In the genomic region with DNA sequence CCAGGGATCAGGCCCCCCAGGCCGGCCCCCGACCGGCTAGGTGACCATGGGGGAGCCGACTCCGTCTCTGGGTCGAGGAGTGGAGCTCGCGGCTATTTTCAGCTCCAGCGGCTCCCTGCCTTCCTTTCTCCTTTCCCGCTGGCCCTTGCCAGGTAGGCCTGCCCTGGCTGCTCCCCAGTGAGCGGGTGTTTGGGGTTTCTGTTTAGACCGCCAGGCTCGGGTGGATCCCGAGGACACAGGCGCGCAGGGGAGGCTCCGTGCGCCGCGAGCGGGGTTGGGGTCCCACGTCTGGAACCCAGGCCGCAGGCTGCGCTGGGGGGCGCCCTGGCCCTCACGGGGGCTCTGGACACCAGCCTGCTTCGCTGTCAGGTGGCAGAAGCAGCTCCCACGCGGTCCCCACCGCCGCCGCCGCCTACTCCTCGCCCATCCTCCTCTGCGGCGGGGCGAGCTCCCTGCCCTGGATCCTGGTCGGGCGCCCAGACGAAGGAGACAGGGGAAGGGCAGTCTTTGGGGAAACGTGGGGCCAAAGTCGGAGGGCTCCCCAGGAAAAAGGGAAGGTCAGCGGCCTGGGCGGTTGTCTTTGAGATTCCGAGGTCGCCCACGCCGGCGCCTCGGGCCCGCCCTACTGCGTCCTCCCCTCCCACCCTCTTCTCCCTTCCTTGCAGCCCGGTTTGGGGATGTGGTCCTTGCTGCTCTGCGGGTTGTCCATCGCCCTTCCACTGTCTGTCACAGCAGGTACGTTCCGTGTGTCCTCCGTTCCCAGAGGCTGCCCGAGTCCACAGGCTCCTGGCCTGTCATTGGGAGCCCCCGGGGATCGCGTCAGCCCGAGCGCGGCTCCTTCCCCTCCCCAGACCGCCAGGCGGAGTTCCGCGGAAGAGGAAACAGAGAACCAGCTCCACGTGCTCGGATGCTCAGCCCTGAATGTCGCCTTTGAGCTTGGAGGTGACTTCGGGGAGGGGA, we compare ENCODE assay signal across 8 cellular contexts. TPM values are rescaled to one million over a fixed set of nuclear protein-coding genes. Genes with fewer than 3 reads are reported as not detected.
DNase-seq lines count a peak whose midpoint lies in the region; ATAC-seq and TF ChIP-seq lines count a peak whose summit lies in the region.

No MANE protein-coding gene starts in this region.

- WGBS in mammary epithelial cell (ENCODE audit: low coverage, missing lambda C conversion rate) = 10% methylated on average over 27 of the region's 73 CpGs

- no peak for TF ChIP-seq CTCF in mammary epithelial cell (conservative IDR thresholded peaks at IDR 0.05 in 1 of 2, IDR thresholded peaks at IDR 0.05 in 1 of 2; ENCODE audit: extremely low read depth in 1 of 2, insufficient read depth in 1 of 2, low read depth in 1 of 2, low read length in 2 of 2)

- CTCF ChIA-PET in mammary epithelial cell (lab: Charles Lee; ENCODE audit: low non-redundant PET) = no interaction called here

- H3K4me1 ChIP-seq in mammary epithelial cell (ENCODE audit: insufficient read depth, low read length) = peaks cover 26% of the 10 kb centered on the region

- H4K20me1 ChIP-seq in mammary epithelial cell (ENCODE audit: insufficient read depth, low read length) = no peaks in the 10 kb centered on the region

- H3K27me3 ChIP-seq in mammary epithelial cell (ENCODE audit: insufficient read depth, low read length) = no peaks in the 10 kb centered on the region

- intact Hi-C loops in mammary epithelial cell (cut with micrococcal nuclease) = loop anchor here (5.0 kb wide), 2 partner anchors 170 to 255 kb away; a partner anchor contains a TSS

- dilution Hi-C loops in mammary epithelial cell (cut with HindIII; ENCODE audit: low sequenced_read_pairs) = no loop called here

- no peaks in the 10 kb centered on the region for H3K36me3 ChIP-seq in mammary epithelial cell (ENCODE audit: insufficient read depth, low read length)

- peak overlapping the region; percentile 78 for H3K4me2 ChIP-seq in mammary epithelial cell (ENCODE audit: insufficient read depth, low read depth, low read length)

- no peaks in the 10 kb centered on the region for H3K79me2 ChIP-seq in mammary epithelial cell (ENCODE audit: insufficient read depth, low read length)

- in situ Hi-C loops in mammary epithelial cell (cut with MboI; ENCODE audit: low sequenced_read_pairs in 2 of 2) = no loop called here

- H2AFZ ChIP-seq in mammary epithelial cell (ENCODE audit: low read depth, low read length) = peak overlapping the region; percentile 98

- no peak for ATAC-seq in HG02884 (IDR thresholded peaks at IDR 0.05; ENCODE audit: unreplicated experiment)
- no peak for ATAC-seq in GM21576 (IDR thresholded peaks at IDR 0.05; ENCODE audit: unreplicated experiment)

- no TSS peak for BruUV-seq in mammary epithelial cell (replicated peaks; lab: Mats Ljungman, UMichigan)

- H3K9me3 ChIP-seq in mammary epithelial cell (replicated peaks; ENCODE audit: insufficient read depth, low read length) = no peaks in the 10 kb centered on the region

- H3K4me3 ChIP-seq in mammary epithelial cell (replicated peaks in 1 of 3; ENCODE audit: insufficient read depth in 1 of 3, low read depth in 2 of 3, low read length in 3 of 3) = peak overlapping the region; percentile 13 to 44 (median 41)

- H3K9ac ChIP-seq in mammary epithelial cell (ENCODE audit: insufficient read depth, low read length) = no peak overlapping the region

- H3K27ac ChIP-seq in mammary epithelial cell (ENCODE audit: insufficient read depth, low read depth, low read length) = peak overlapping the region; percentile 14

- DNase-seq in Ammon's horn (ENCODE audit: low spot score) (peak; percentile 50), T-helper 9 cell (peak; percentile 17), mammary epithelial cell (peak; percentile 30), left kidney (ENCODE audit: low read depth, low spot score) (peak; percentile 76), NCI-H2029 (lab: John Stamatoyannopoulos, UW) (no peak)
- peak; percentile 5 to 49 for DNase-seq in stimulated activated CD4-positive, alpha-beta T cell treated with anti-CD3 and anti-CD28 coated beads, Interleukin-15, amount 100 ng/mL, for 1 hour (ENCODE audit: low read depth in 1 of 2, low spot score in 1 of 2)

RNA-seq across cellular contexts. Expression of a gene that starts 0.6 kb away (rescaled TPM):
- 1 to 10 TPM in 1 of 2 donors, under 1 TPM in 1; 0.82 to 4.7 TPM for total RNA-seq in mammary epithelial cell
- polyA plus RNA-seq in mammary epithelial cell = 1.1 TPM
- 3.7 TPM for polyA minus RNA-seq in mammary epithelial cell

RNA-seq across cellular contexts. Expression of a gene that starts 44.9 kb away (rescaled TPM):
- 1 to 10 TPM; 7.7 to 8.7 TPM for total RNA-seq in mammary epithelial cell
- polyA plus RNA-seq in mammary epithelial cell = 6.9 TPM
- polyA minus RNA-seq in mammary epithelial cell = 6.4 TPM
